ENCODE assay signal across 1 cellular context in genomic region chr6:35452186-35453090, GRCh38.
TF ChIP-seq lines count a peak whose summit lies in the region.

Gene FANCE (plus strand): TSS chr6:35452338. CDS start chr6:35452546, 208 bp downstream.

TF ChIP-seq in HCT116, 20 proteins besides CTCF, POLR2A, EP300 and RAD21 (continued from another document):
- TF ChIP-seq REST (IDR thresholded peaks at IDR 0.05; ENCODE audit: low read depth): no peak
- TF ChIP-seq YY1 (IDR thresholded peaks at IDR 0.05; ENCODE audit: extremely low read depth, insufficient replicate concordance, low read depth, low read length): peak; percentile 33
- TF ChIP-seq, protein P1, sequence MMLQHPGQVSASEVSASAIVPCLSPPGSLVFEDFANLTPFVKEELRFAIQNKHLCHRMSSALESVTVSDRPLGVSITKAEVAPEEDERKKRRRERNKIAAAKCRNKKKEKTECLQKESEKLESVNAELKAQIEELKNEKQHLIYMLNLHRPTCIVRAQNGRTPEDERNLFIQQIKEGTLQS (IDR thresholded peaks at IDR 0.05): no peak
- TF ChIP-seq CBX3 (IDR thresholded peaks at IDR 0.05; ENCODE audit: low read depth): no peak
- TF ChIP-seq ZNF274 (IDR thresholded peaks at IDR 0.05; ENCODE audit: low read depth, low read length): no peak
- no peak for TF ChIP-seq FOSL1 (IDR thresholded peaks at IDR 0.05; ENCODE audit: low read depth)
- no peak for TF ChIP-seq JUND (IDR thresholded peaks at IDR 0.05)
- TF ChIP-seq CEBPB (IDR thresholded peaks at IDR 0.05; ENCODE audit: low read depth): no peak
- peak; percentile 53 for TF ChIP-seq POLR2AphosphoS5 (IDR thresholded peaks at IDR 0.05; ENCODE audit: low read depth, low read length)
- no peak for TF ChIP-seq EZH2 (IDR thresholded peaks at IDR 0.05)
- peak; percentile 86 for TF ChIP-seq MAX (IDR thresholded peaks at IDR 0.05)
- peak; percentile 80 for TF ChIP-seq EGR1 (IDR thresholded peaks at IDR 0.05; ENCODE audit: low read depth)
- no peak for TF ChIP-seq EZH2phosphoT487 (IDR thresholded peaks at IDR 0.05; ENCODE audit: borderline replicate concordance)
- TF ChIP-seq ELF1 (IDR thresholded peaks at IDR 0.05; ENCODE audit: borderline replicate concordance, low read depth): no peak
